15 cellular contexts compared by ENCODE assay signal in the genomic region with DNA sequence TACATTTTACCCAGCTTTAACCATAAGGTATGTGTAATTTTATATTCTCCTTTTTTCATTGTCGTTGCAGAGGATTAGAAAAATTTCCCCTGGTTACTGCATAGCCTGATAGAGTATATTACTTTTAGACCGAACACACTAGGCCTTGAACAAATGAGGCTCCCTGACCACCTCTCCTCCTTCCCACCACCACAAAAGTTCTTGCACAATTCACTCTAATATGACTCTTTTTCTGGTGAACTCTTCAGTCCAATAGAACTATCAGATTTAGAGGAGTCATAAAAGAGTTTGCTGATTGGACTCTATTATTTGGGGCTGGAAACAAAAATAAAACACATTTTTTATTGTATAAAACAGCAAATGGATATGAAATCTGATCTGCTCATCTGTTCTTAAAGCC.
DNase-seq lines count a peak whose midpoint lies in the region; ATAC-seq and TF ChIP-seq lines count a peak whose summit lies in the region.
"Had no signal": no experiment of that assay in that cellular context is flagged by ENCODE, and none has a peak within 500 bp of the region (broad histone marks: within the 10 kb centered on the region; RNA-seq: fewer than 3 reads in every experiment).

No MANE protein-coding gene starts in this region.

- TF ChIP-seq CTCF in left ventricle myocardium inferior (IDR thresholded peaks at IDR 0.05; ENCODE audit: borderline replicate concordance) (no peak), nephron (IDR thresholded peaks at IDR 0.05; ENCODE audit: unreplicated experiment in 3 of 3) (no peak)

- H3K4me3 ChIP-seq in left ventricle myocardium inferior: no peak overlapping the region
- H3K4me3 ChIP-seq in MG63: no peak overlapping the region
- H3K4me3 ChIP-seq: SJSA1 had no signal

- H3K36me3 Mint-ChIP-seq in nephron (ENCODE audit: low read depth): no peaks in the 10 kb centered on the region
- H3K36me3 Mint-ChIP-seq: IgD-negative memory B cell had no signal

- no peaks in the 10 kb centered on the region for H3K27me3 Mint-ChIP-seq in nephron (ENCODE audit: low read depth)

- intact Hi-C loops in left ventricle myocardium inferior (cut with micrococcal nuclease): no loop called here
- intact Hi-C loops in left ventricle myocardium superior (cut with micrococcal nuclease): no loop called here

- peak overlapping the region in 2 of 3 experiments; percentile 16 to 77 for H3K27ac Mint-ChIP-seq in nephron
- H3K27ac Mint-ChIP-seq: IgD-negative memory B cell had no signal

- no peak overlapping the region for H3K4me3 Mint-ChIP-seq in nephron
- H3K4me3 Mint-ChIP-seq: H9 had no signal

- peak overlapping the region; percentile 85 for H3K27ac ChIP-seq in left ventricle myocardium inferior (replicated peaks)
- H3K27ac ChIP-seq: RWPE1, SJSA1 had no signal

- H3K9me3 ChIP-seq in left ventricle myocardium inferior (replicated peaks): no peaks in the 10 kb centered on the region
- H3K9me3 ChIP-seq in MG63: no peaks in the 10 kb centered on the region
- H3K9me3 ChIP-seq: Caco-2, SJSA1 had no signal

- H3K36me3 ChIP-seq in left ventricle myocardium inferior (no peaks in the 10 kb centered on the region), MG63 (no peaks in the 10 kb centered on the region)
- H3K36me3 ChIP-seq: SJSA1 had no signal

- DNase-seq in left ventricle myocardium inferior: no peak
- DNase-seq in left ventricle myocardium superior: no peak
- DNase-seq in OCI-M1 (lab: John Stamatoyannopoulos, UW): peak; percentile 38
- no peak for DNase-seq in MG63
- DNase-seq: Caco-2, H9, NCI-H187 treated with DMSO at 0.1 percent for 48 hours, NCI-H510A treated with DMSO at 0.1 percent for 48 hours had no signal

- H3K4me1 Mint-ChIP-seq in nephron: peaks cover 46% of the 10 kb centered on the region

- no peak for ATAC-seq in left ventricle myocardium superior
- ATAC-seq in HG03175 (IDR thresholded peaks at IDR 0.05; ENCODE audit: unreplicated experiment): no peak
- no peak for ATAC-seq in HG02610 (IDR thresholded peaks at IDR 0.05; ENCODE audit: unreplicated experiment)
- no peak for ATAC-seq in HG03354 (IDR thresholded peaks at IDR 0.05; ENCODE audit: poor library complexity, severe bottlenecking, unreplicated experiment)

- no peaks in the 10 kb centered on the region for H3K9me3 Mint-ChIP-seq in nephron
- H3K9me3 Mint-ChIP-seq: H9, IgD-negative memory B cell had no signal

- H3K4me1 ChIP-seq in left ventricle myocardium inferior: peaks cover 45% of the 10 kb centered on the region
- H3K4me1 ChIP-seq: Caco-2 had no signal

- H3K27me3 ChIP-seq in left ventricle myocardium inferior (ENCODE audit: low read depth) (no peaks in the 10 kb centered on the region), MG63 (no peaks in the 10 kb centered on the region)
- H3K27me3 ChIP-seq: SJSA1 had no signal
